In genomic region chr12:93380480-93381121, GRCh38 we compare ENCODE assay signal across 8 cellular contexts. TPM values are rescaled to one million over a fixed set of nuclear protein-coding genes. Genes with fewer than 3 reads are reported as not detected.
DNase-seq lines count a peak whose midpoint lies in the region; ATAC-seq, FAIRE-seq and TF ChIP-seq lines count a peak whose summit lies in the region.

No MANE protein-coding gene starts in this region.

- ATAC-seq in HG02870 (IDR thresholded peaks at IDR 0.05; ENCODE audit: unreplicated experiment), result no peak

- peak overlapping the region; percentile 98 to 100 (median 99) for H3K4me3 Mint-ChIP-seq in IgD-negative memory B cell
- H3K4me3 Mint-ChIP-seq in activated CD4-positive, alpha-beta memory T cell treated with anti-CD3 and anti-CD28 coated beads, Interleukin-2, amount 10 ng/mL, durations not matched to agents 7 days and 5 days, result peak overlapping the region; percentile 100

- H3K36me3 ChIP-seq in subcutaneous abdominal adipose tissue (ENCODE audit: control insufficient read depth in 5 of 5, insufficient read depth in 5 of 5, low read length in 5 of 5), result peaks cover 0 to 5% (median 0%) of the 10 kb centered on the region in 5 donors

- H3K4me3 ChIP-seq in iPS-11a (ENCODE audit: low read depth, low read length) (peak overlapping the region; percentile 82), subcutaneous abdominal adipose tissue (ENCODE audit: low read depth in 1 of 5, low read length in 5 of 5) (peak overlapping the region; percentile 89 to 100 (median 93))

- H3K27me3 Mint-ChIP-seq in IgD-negative memory B cell, result no peaks in the 10 kb centered on the region
- H3K27me3 Mint-ChIP-seq in activated CD4-positive, alpha-beta memory T cell treated with anti-CD3 and anti-CD28 coated beads, Interleukin-2, amount 10 ng/mL, durations not matched to agents 7 days and 5 days, result peaks cover 2% of the 10 kb centered on the region

- H3K9me3 Mint-ChIP-seq in IgD-negative memory B cell, result no peaks in the 10 kb centered on the region
- H3K9me3 Mint-ChIP-seq in activated CD4-positive, alpha-beta memory T cell treated with anti-CD3 and anti-CD28 coated beads, Interleukin-2, amount 10 ng/mL, durations not matched to agents 7 days and 5 days, result no peaks in the 10 kb centered on the region

- CTCF ChIA-PET in activated CD4-positive, alpha-beta memory T cell treated with anti-CD3 and anti-CD28 coated beads, Interleukin-2, amount 10 ng/mL, durations not matched to agents 7 days and 5 days (lab: Charles Lee), result interaction anchor here (0.6 to 3.5 kb wide), 11 partner anchors 9 to 454 kb away, joined by 3 to 19 read pairs (median 4); no protein-coding TSS in a partner anchor

- H3K4me1 ChIP-seq in subcutaneous abdominal adipose tissue (ENCODE audit: control insufficient read depth in 5 of 5, insufficient read depth in 5 of 5, low read length in 5 of 5), result peaks cover 5 to 68% (median 56%) of the 10 kb centered on the region in 5 donors

- peaks cover 2% of the 10 kb centered on the region for H3K36me3 Mint-ChIP-seq in IgD-negative memory B cell
- peaks cover 15% of the 10 kb centered on the region for H3K36me3 Mint-ChIP-seq in activated CD4-positive, alpha-beta memory T cell treated with anti-CD3 and anti-CD28 coated beads, Interleukin-2, amount 10 ng/mL, durations not matched to agents 7 days and 5 days (ENCODE audit: low read depth)

- POLR2A ChIA-PET in activated CD4-positive, alpha-beta memory T cell treated with anti-CD3 and anti-CD28 coated beads, Interleukin-2, amount 10 ng/mL, durations not matched to agents 7 days and 5 days (lab: Charles Lee), result interaction anchor here (0.9 to 2.5 kb wide), 10 partner anchors 8 to 451 kb away, joined by 3 to 10 read pairs (median 6); partner anchors contain the start of genes EEA1, MRPL42 and UBE2N

- peak overlapping the region; percentile 95 for H3K27ac ChIP-seq in subcutaneous abdominal adipose tissue (ENCODE audit: low read depth, low read length)

- FAIRE-seq in D721Med (lab: Jason Lieb, UNC), result no peak
- FAIRE-seq in GM19239 (lab: Jason Lieb, UNC), result no peak

- H3K27me3 ChIP-seq in subcutaneous abdominal adipose tissue (ENCODE audit: control insufficient read depth in 5 of 5, insufficient read depth in 4 of 5, low read length in 5 of 5), result no peaks in the 10 kb centered on the region

- TF ChIP-seq CTCF in D721Med (IDR thresholded peaks at IDR 0.05; ENCODE audit: insufficient read depth, missing control alignments), result peak; percentile 29

- H3K9me3 ChIP-seq in subcutaneous abdominal adipose tissue (ENCODE audit: control insufficient read depth in 5 of 5, low read length in 5 of 5), result no peaks in the 10 kb centered on the region

- peaks cover 27 to 53% (median 48%) of the 10 kb centered on the region in 3 donors for H3K4me1 Mint-ChIP-seq in IgD-negative memory B cell
- peaks cover 38% of the 10 kb centered on the region for H3K4me1 Mint-ChIP-seq in activated CD4-positive, alpha-beta memory T cell treated with anti-CD3 and anti-CD28 coated beads, Interleukin-2, amount 10 ng/mL, durations not matched to agents 7 days and 5 days

- peak overlapping the region; percentile 10 to 98 (median 76) for H3K27ac Mint-ChIP-seq in IgD-negative memory B cell
- H3K27ac Mint-ChIP-seq in activated CD4-positive, alpha-beta memory T cell treated with anti-CD3 and anti-CD28 coated beads, Interleukin-2, amount 10 ng/mL, durations not matched to agents 7 days and 5 days, result peak overlapping the region; percentile 100

- H3K9ac ChIP-seq in subcutaneous abdominal adipose tissue (ENCODE audit: low read length in 5 of 5), result peak overlapping the region in 4 of 5 donors; percentile 38 to 94 (median 84)

- no peak for DNase-seq in D721Med (ENCODE audit: insufficient read length, low spot score)
- DNase-seq in activated CD4-positive, alpha-beta memory T cell treated with anti-CD3 and anti-CD28 coated beads, Interleukin-2, amount 10 ng/mL, durations not matched to agents 7 days and 5 days, result no peak
- DNase-seq in activated effector memory CD4-positive, alpha-beta T cell treated with Interleukin-2 at 50 U/mL for 16 hours, result no peak
- no peak for DNase-seq in GM19239 (ENCODE audit: insufficient read length, low spot score)

RNA-seq across cellular contexts. Expression of gene NUDT4, which starts 2.9 kb away (rescaled TPM):
- polyA plus RNA-seq in IgD-negative memory B cell, result 99.0 TPM
- 10 to 100 TPM; 44.2 to 47.3 TPM for total RNA-seq in activated CD4-positive, alpha-beta memory T cell treated with anti-CD3 and anti-CD28 coated beads, Interleukin-2, amount 10 ng/mL, durations not matched to agents 7 days and 5 days
